Comparison of ENCODE assay signal across 15 cellular contexts in genomic region chr19:12899891-12900518, GRCh38. TPM values are rescaled to one million over a fixed set of nuclear protein-coding genes. Genes with fewer than 3 reads are reported as not detected.
A peak's percentile ranks its signal among the peaks of the same experiment; 100 is the strongest.
DNase-seq lines count a peak whose midpoint lies in the region; ATAC-seq, FAIRE-seq and TF ChIP-seq lines count a peak whose summit lies in the region.
"Had no signal": no experiment of that assay in that cellular context is flagged by ENCODE, and none has a peak within 500 bp of the region (broad histone marks: within the 10 kb centered on the region; RNA-seq: fewer than 3 reads in every experiment).

No MANE protein-coding gene starts in this region.

- H3K9me3 ChIP-seq in transverse colon (no peaks in the 10 kb centered on the region), kidney (ENCODE audit: control insufficient read depth in 1 of 2, low read length in 2 of 2) (no peaks in the 10 kb centered on the region)
- H3K9me3 ChIP-seq: colonic mucosa had no signal

- H3K9ac ChIP-seq in KMS-11, result peak overlapping the region; percentile 20; the same call in 1 of the 2 replicates
- H3K9ac ChIP-seq in kidney (ENCODE audit: low read length in 2 of 2), result no peak overlapping the region

- H3K79me2 ChIP-seq in KMS-11 (ENCODE audit: insufficient read depth, low read depth), result no peaks in the 10 kb centered on the region

- no peaks in the 10 kb centered on the region for H3K36me3 ChIP-seq in KMS-11 (ENCODE audit: insufficient read depth)
- H3K36me3 ChIP-seq in transverse colon, result no peaks in the 10 kb centered on the region
- H3K36me3 ChIP-seq in kidney (ENCODE audit: control insufficient read depth in 1 of 2, insufficient read depth in 2 of 2, low read length in 2 of 2), result peaks cover 2 to 15% of the 10 kb centered on the region in 2 donors
- H3K36me3 ChIP-seq: colonic mucosa had no signal

- no peak overlapping the region for H2AFZ ChIP-seq in KMS-11 (ENCODE audit: low read depth)

- WGBS in transverse colon (ENCODE audit: low coverage in 1 of 2), 2 donors, result 79% methylated on average over 10 of the region's 10 CpGs; no CpG with 5 or more reads in 1 of the 2 donors

- no peaks in the 10 kb centered on the region for H3K9me3 Mint-ChIP-seq in activated T-cell treated with anti-CD3 and anti-CD28 coated beads, Interleukin-2, amount 50 U/mL, for 4 hours
- H3K9me3 Mint-ChIP-seq: activated T-helper 2 cell treated with anti-CD3 and anti-CD28 coated beads, Interferon-gamma antibody, Interleukin-2, Interleukin-4, amounts not matched to agents 10 μg/mL and 5 μg/mL and 100 μg/mL, durations not matched to agents 14 hours and 24 hours and 36 hours had no signal

- H3K4me1 Mint-ChIP-seq in activated T-cell treated with anti-CD3 and anti-CD28 coated beads, Interleukin-2, amount 50 U/mL, for 4 hours (ENCODE audit: low read depth), result no peaks in the 10 kb centered on the region

- H3K4me3 ChIP-seq in KMS-11 (IDR thresholded peaks at IDR 0.05; ENCODE audit: insufficient read depth, low read depth, low read length) (no peak overlapping the region), transverse colon (no peak overlapping the region), kidney (ENCODE audit: low read length in 2 of 2) (no peak overlapping the region)
- H3K4me3 ChIP-seq: colonic mucosa had no signal

- no peak for TF ChIP-seq CTCF in KMS-11 (conservative IDR thresholded peaks at IDR 0.05; ENCODE audit: low read depth, low read length)
- no peak for TF ChIP-seq CTCF in transverse colon (IDR thresholded peaks at IDR 0.05)
- TF ChIP-seq CTCF in kidney (IDR thresholded peaks at IDR 0.05; ENCODE audit: borderline replicate concordance, extremely low read depth, insufficient read depth), result no peak

- peaks cover 49% of the 10 kb centered on the region for H3K4me1 ChIP-seq in KMS-11 (ENCODE audit: low read depth, poor library complexity, severe bottlenecking)
- H3K4me1 ChIP-seq in transverse colon, result no peaks in the 10 kb centered on the region
- no peaks in the 10 kb centered on the region for H3K4me1 ChIP-seq in kidney (ENCODE audit: control insufficient read depth in 1 of 2, insufficient read depth in 1 of 2, low read depth in 1 of 2, low read length in 2 of 2)
- H3K4me1 ChIP-seq: colonic mucosa had no signal

- no peaks in the 10 kb centered on the region for H3K27me3 ChIP-seq in KMS-11 (ENCODE audit: insufficient read depth, low read depth)
- no peaks in the 10 kb centered on the region for H3K27me3 ChIP-seq in transverse colon
- H3K27me3 ChIP-seq: colonic mucosa had no signal

- TF ChIP-seq EP300 in transverse colon (IDR thresholded peaks at IDR 0.05; ENCODE audit: low read depth), result no peak

- no peak for TF ChIP-seq POLR2A in transverse colon (IDR thresholded peaks at IDR 0.05)

- H3K4me3 Mint-ChIP-seq in activated T-cell treated with anti-CD3 and anti-CD28 coated beads, Interleukin-2, amount 50 U/mL, for 4 hours, result no peak overlapping the region

- H3K27me3 Mint-ChIP-seq in activated T-cell treated with anti-CD3 and anti-CD28 coated beads, Interleukin-2, amount 50 U/mL, for 4 hours (ENCODE audit: low read depth), result no peaks in the 10 kb centered on the region

- H3K27ac ChIP-seq in KMS-11 (peak overlapping the region; percentile 83), transverse colon (peak overlapping the region in 1 of 4 donors; percentile 38), kidney (ENCODE audit: low read depth in 2 of 2, low read length in 2 of 2) (no peak overlapping the region)
- H3K27ac ChIP-seq: colonic mucosa had no signal

- no peak for FAIRE-seq in kidney (lab: Jason Lieb, UNC)

- in situ Hi-C loops in transverse colon (cut with MboI; ENCODE audit: low pct_ligation_motif_present in 1 of 4, low pct_unique_long_range_greater_than_20kb in 1 of 4, low sequenced_read_pairs in 3 of 4), result no loop called here

- H4K20me1 ChIP-seq in KMS-11 (ENCODE audit: insufficient read depth), result no peaks in the 10 kb centered on the region

- peak; percentile 57 to 80 for ATAC-seq in activated T-cell treated with anti-CD3 and anti-CD28 coated beads, Interleukin-2, amount 50 U/mL, for 4 hours
- peak; percentile 76 for ATAC-seq in HG02571 (IDR thresholded peaks at IDR 0.05; ENCODE audit: unreplicated experiment)
- ATAC-seq: right cardiac atrium had no signal

- peaks cover 10% of the 10 kb centered on the region for H3K36me3 Mint-ChIP-seq in activated T-cell treated with anti-CD3 and anti-CD28 coated beads, Interleukin-2, amount 50 U/mL, for 4 hours (ENCODE audit: insufficient read depth)

- no peak for DNase-seq in activated T-cell treated with anti-CD3 and anti-CD28 coated beads, Interleukin-2, amount 50 U/mL, for 4 hours
- DNase-seq in activated T-cell treated with anti-CD3 and anti-CD28 coated beads, Interleukin-2, amount 50 U/mL, for 1 hour, result no peak
- DNase-seq in transverse colon (peak; percentile 51), kidney (no peak), dermis blood vessel endothelial cell (no peak), NCI-H526 (lab: John Stamatoyannopoulos, UW) (no peak)
- DNase-seq: colonic mucosa, NCI-H524 treated with DMSO at 0.1 percent for 48 hours, right cardiac atrium had no signal

- intact Hi-C loops in transverse colon (cut with DNase I; ENCODE audit: low total_unique reads) (no loop called here), kidney (cut with DNase I) (no loop called here)

- peak overlapping the region; percentile 47 for H3K4me2 ChIP-seq in KMS-11

RNA-seq across cellular contexts. Expression of gene GCDH, which starts 9.0 kb away (rescaled TPM):
- 10 to 100 TPM; 60.1 to 85.8 (median 72.8) TPM for total RNA-seq in activated T-cell treated with anti-CD3 and anti-CD28 coated beads, Interleukin-2, amount 50 U/mL, for 4 hours
- 10 to 100 TPM in 3 of 4 donors, 1 to 10 TPM in 1; 1.9 to 43.4 (median 33.2) TPM for total RNA-seq in transverse colon
- 21.9 TPM for total RNA-seq in kidney
- 45.6 TPM for polyA plus RNA-seq in kidney (ENCODE audit: insufficient read depth, low read depth, low replicate concordance)
- total RNA-seq in dermis blood vessel endothelial cell, result 31.5 and 42.4 TPM in 2 replicates

RNA-seq across cellular contexts. Expression of gene KLF1, which starts 13.0 kb away (rescaled TPM):
- total RNA-seq in activated T-cell treated with anti-CD3 and anti-CD28 coated beads, Interleukin-2, amount 50 U/mL, for 4 hours, result under 1 TPM; 0.55 to 0.92 (median 0.68) TPM
- under 1 TPM in 1 of 4 donors, not detected in 3; 0.32 TPM for total RNA-seq in transverse colon
- not detected for total RNA-seq in kidney
- not detected for polyA plus RNA-seq in kidney (ENCODE audit: insufficient read depth, low read depth, low replicate concordance)
- 0.17 TPM in 1 of 2 replicates, not detected in the other for total RNA-seq in dermis blood vessel endothelial cell
- total RNA-seq: glomerular endothelial cell, MCF 10A, right cardiac atrium had no signal
- polyA plus RNA-seq: AG04450, right cardiac atrium had no signal

RNA-seq across cellular contexts. Expression of gene DNASE2, which starts 18.8 kb away (rescaled TPM):
- total RNA-seq in activated T-cell treated with anti-CD3 and anti-CD28 coated beads, Interleukin-2, amount 50 U/mL, for 4 hours, result 10 to 100 TPM; 14.3 to 19.5 (median 15.9) TPM
- total RNA-seq in transverse colon, result 10 to 100 TPM; 24.6 to 34.4 (median 34.4) TPM
- total RNA-seq in kidney, result 34.7 TPM
- 50.9 TPM for polyA plus RNA-seq in kidney (ENCODE audit: insufficient read depth, low read depth, low replicate concordance)
- total RNA-seq in dermis blood vessel endothelial cell, result 23.3 and 31.3 TPM in 2 replicates

RNA-seq across cellular contexts. Expression of gene SYCE2, which starts 19.1 kb away (rescaled TPM):
- total RNA-seq in activated T-cell treated with anti-CD3 and anti-CD28 coated beads, Interleukin-2, amount 50 U/mL, for 4 hours, result under 1 TPM; 0.53 to 0.91 (median 0.87) TPM
- total RNA-seq in transverse colon (under 1 TPM in 1 of 4 donors, not detected in 3; 0.68 TPM), kidney (not detected), dermis blood vessel endothelial cell (0.17 and 0.33 TPM in 2 replicates)
- not detected for polyA plus RNA-seq in kidney (ENCODE audit: insufficient read depth, low read depth, low replicate concordance)
- polyA plus RNA-seq: AG04450 had no signal

RNA-seq across cellular contexts. Expression of gene FARSA, which starts 33.5 kb away (rescaled TPM):
- total RNA-seq in activated T-cell treated with anti-CD3 and anti-CD28 coated beads, Interleukin-2, amount 50 U/mL, for 4 hours, result 100 to 1,000 TPM; 345 to 368 (median 368) TPM
- total RNA-seq in transverse colon (10 to 100 TPM; 18.0 to 40.8 (median 32.6) TPM), kidney (48.0 TPM), dermis blood vessel endothelial cell (47.5 and 83.9 TPM in 2 replicates)
- 58.2 TPM for polyA plus RNA-seq in kidney (ENCODE audit: insufficient read depth, low read depth, low replicate concordance)
